In the genomic region with DNA sequence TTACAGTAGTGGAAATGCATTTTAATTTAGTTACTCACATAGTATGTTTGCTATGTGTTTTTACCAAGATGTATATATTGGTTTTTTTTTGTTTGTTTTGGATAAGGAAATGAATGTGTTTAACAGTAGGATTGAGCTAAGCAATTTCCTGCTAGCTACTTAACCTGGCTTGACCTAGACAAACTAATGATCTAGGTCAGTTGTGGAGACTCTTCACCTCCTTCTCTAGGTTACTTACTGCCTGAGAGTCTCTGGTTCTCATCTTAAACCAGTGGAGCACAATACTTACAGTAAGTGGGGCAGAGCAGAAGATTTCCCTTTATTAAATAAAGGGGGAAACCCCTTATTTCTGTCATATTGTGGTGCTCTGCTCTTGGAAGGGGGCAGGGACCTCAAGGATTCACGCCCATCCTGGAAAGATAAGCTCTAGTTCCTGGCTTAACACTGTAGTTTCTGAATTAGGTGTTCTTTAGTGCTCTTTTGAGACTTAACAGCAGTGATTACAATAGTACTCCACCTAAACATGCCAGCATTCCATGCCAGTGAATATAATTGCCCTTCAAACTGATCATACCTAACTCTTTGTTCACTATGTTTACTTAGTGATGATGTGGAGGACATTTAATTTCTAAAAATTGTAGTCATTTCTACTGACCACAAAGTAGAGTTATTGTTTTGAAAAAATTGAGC, we compare ENCODE assay signal across 16 cellular contexts.
DNase-seq lines count a peak whose midpoint lies in the region; ATAC-seq, FAIRE-seq and TF ChIP-seq lines count a peak whose summit lies in the region.
"Had no signal": no experiment of that assay in that cellular context is flagged by ENCODE, and none has a peak within 500 bp of the region (broad histone marks: within the 10 kb centered on the region; RNA-seq: fewer than 3 reads in every experiment).

No MANE protein-coding gene starts in this region.

- TF ChIP-seq CTCF in K562 (IDR thresholded peaks at IDR 0.05 in 2 of 3, conservative IDR thresholded peaks at IDR 0.05 in 1 of 3; ENCODE audit: insufficient read depth in 2 of 3, low read depth in 1 of 3, low read length in 3 of 3): no peak

- DNase-seq in AG08395 (ENCODE audit: low spot score) (peak; percentile 55), LHCN-M2 (ENCODE audit: low read depth) (peak; percentile 91), K562 (ENCODE audit: extremely low read depth in 1 of 4, low spot score in 3 of 4) (no peak), kidney tubule cell (ENCODE audit: low spot score) (peak; percentile 86), NCI-H510A treated with DMSO at 0.1 percent for 48 hours (lab: John Stamatoyannopoulos, UW) (no peak), NCI-H82 treated with DMSO at 0.1 percent for 48 hours (lab: John Stamatoyannopoulos, UW; ENCODE audit: unreplicated experiment) (no peak)
- no peak for DNase-seq in activated naive CD4-positive, alpha-beta T cell (lab: John Stamatoyannopoulos, UW)
- DNase-seq: activated CD8-positive, alpha-beta memory T cell treated with anti-CD3 and anti-CD28 coated beads for 24 hours; effector memory CD8-positive, alpha-beta T cell; NCI-H1092; stimulated activated CD4-positive, alpha-beta T cell treated with anti-CD3 and anti-CD28 coated beads, Interleukin-1b, Interleukin-23, amount 100 ng/mL, for 48 hours; T-helper 2 cell had no signal

- no peaks in the 10 kb centered on the region for H4K20me1 ChIP-seq in K562 (replicated peaks; ENCODE audit: control insufficient read depth, insufficient read depth, low read length)
- H4K20me1 ChIP-seq: BLaER1 treated with 17β-estradiol and CSF1 and Interleukin-3, amounts not matched to agents 10 nM and 100 nM had no signal

- no peak overlapping the region for H3K4me2 ChIP-seq in K562 (ENCODE audit: insufficient read depth, low read length)
- H3K4me2 ChIP-seq: BLaER1 treated with 17β-estradiol and CSF1 and Interleukin-3, amounts not matched to agents 10 nM and 100 nM had no signal

- FAIRE-seq in K562 (lab: Jason Lieb, UNC): peak; percentile 15
- FAIRE-seq: H1 had no signal

- H3K36me3 ChIP-seq in K562 (ENCODE audit: control insufficient read depth, insufficient read depth, low read length): no peaks in the 10 kb centered on the region
- H3K36me3 ChIP-seq: BLaER1 treated with 17β-estradiol and CSF1 and Interleukin-3, amounts not matched to agents 10 nM and 100 nM had no signal

- no peak for TF ChIP-seq POLR2A in K562 (conservative IDR thresholded peaks at IDR 0.05)

- no peak for TF ChIP-seq EP300 in K562 (IDR thresholded peaks at IDR 0.05; ENCODE audit: low read length)

- H3K9ac ChIP-seq in K562 (ENCODE audit: insufficient read depth in 1 of 2, low read depth in 2 of 2, low read length in 2 of 2): no peak overlapping the region
- H3K9ac ChIP-seq: BLaER1 treated with 17β-estradiol and CSF1 and Interleukin-3, amounts not matched to agents 10 nM and 100 nM had no signal

- no peaks in the 10 kb centered on the region for H3K79me2 ChIP-seq in K562 (ENCODE audit: control insufficient read depth, insufficient read depth, low read length)

- H3K27ac ChIP-seq in K562 (ENCODE audit: extremely low read depth, low read depth, low read length): no peak overlapping the region
- H3K27ac ChIP-seq: BLaER1 treated with 17β-estradiol and CSF1 and Interleukin-3, amounts not matched to agents 10 nM and 100 nM had no signal

- POLR2A ChIA-PET in K562 (lab: Yijun Ruan, JAX): interaction anchor here (0.6 to 1.0 kb wide), 4 partner anchors 13 to 318 kb away, joined by 3 to 6 read pairs (median 3); no protein-coding TSS in a partner anchor

- H3K4me3 ChIP-seq in K562: no peak overlapping the region
- H3K4me3 ChIP-seq: BLaER1 treated with 17β-estradiol and CSF1 and Interleukin-3, amounts not matched to agents 10 nM and 100 nM had no signal

- H2AFZ ChIP-seq in K562 (ENCODE audit: low read depth, low read length): no peak overlapping the region

- ATAC-seq in K562 (no peak), GM18511 (IDR thresholded peaks at IDR 0.05; ENCODE audit: unreplicated experiment) (no peak)
- ATAC-seq: activated naive CD4-positive, alpha-beta T cell treated with anti-CD3 and anti-CD28 coated beads, Interleukin-2, amount 50 U/mL, for 72 hours; effector memory CD8-positive, alpha-beta T cell had no signal

- peaks cover 0 to 20% of the 10 kb centered on the region in 2 experiments; a peak in 3 of 5 replicates for H3K4me1 ChIP-seq in K562 (replicated peaks in 1 of 2; ENCODE audit: control insufficient read depth in 2 of 2, insufficient read depth in 2 of 2, low read length in 2 of 2)
- H3K4me1 ChIP-seq: BLaER1 treated with 17β-estradiol and CSF1 and Interleukin-3, amounts not matched to agents 10 nM and 100 nM had no signal

- WGBS in K562 (ENCODE audit: insufficient coverage, low coverage, missing lambda C conversion rate): 16% methylated on average over 1 of the region's 1 CpG

- intact Hi-C loops in K562 (cut with micrococcal nuclease): no loop called here

- in situ Hi-C loops in K562 (cut with MboI): no loop called here

- no peak for TF ChIP-seq RAD21 in K562 (CRISPR knock-in tag; conservative IDR thresholded peaks at IDR 0.05 in 1 of 2, IDR thresholded peaks at IDR 0.05 in 1 of 2)

- no peaks in the 10 kb centered on the region for H3K27me3 ChIP-seq in K562 (ENCODE audit: control insufficient read depth in 2 of 2, insufficient read depth in 2 of 2, low read length in 2 of 2)
- H3K27me3 ChIP-seq: BLaER1 treated with 17β-estradiol and CSF1 and Interleukin-3, amounts not matched to agents 10 nM and 100 nM had no signal

- no peaks in the 10 kb centered on the region for H3K9me1 ChIP-seq in K562 (ENCODE audit: control insufficient read depth, insufficient read depth, low read length)

- BruUV-seq in K562 (replicated peaks; lab: Mats Ljungman, UMichigan): no TSS peak

- H3K9me3 ChIP-seq in K562 (replicated peaks; ENCODE audit: control insufficient read depth, insufficient read depth, low read depth, low read length): no peaks in the 10 kb centered on the region
- H3K9me3 ChIP-seq: BLaER1 treated with 17β-estradiol and CSF1 and Interleukin-3, amounts not matched to agents 10 nM and 100 nM had no signal

- CTCF ChIA-PET in K562 (lab: Yijun Ruan, JAX; ENCODE audit: low intra/inter-chr PET ratio): no interaction called here

TF ChIP-seq in K562, 482 proteins besides CTCF, POLR2A, EP300 and RAD21:
- no peak for TF ChIP-seq MIER1 (IDR thresholded peaks at IDR 0.05; ENCODE audit: low read depth)
- no peak for TF ChIP-seq ZNF124 (CRISPR knock-in tag; IDR thresholded peaks at IDR 0.05)
- TF ChIP-seq HMBOX1 (IDR thresholded peaks at IDR 0.05): peak; percentile 75

Comparison
In these comparisons a context has a peak if more than half of its experiments do, and no peak if none do; other contexts are left out.
1. DNase-seq: peak in AG08395 (single experiment), LHCN-M2 (single experiment) and kidney tubule cell (single experiment); none in K562 (0 of 4), NCI-H510A treated with DMSO at 0.1 percent for 48 hours (single experiment), activated naive CD4-positive, alpha-beta T cell (0 of 4) and NCI-H82 treated with DMSO at 0.1 percent for 48 hours (single experiment).